In the genomic region with DNA sequence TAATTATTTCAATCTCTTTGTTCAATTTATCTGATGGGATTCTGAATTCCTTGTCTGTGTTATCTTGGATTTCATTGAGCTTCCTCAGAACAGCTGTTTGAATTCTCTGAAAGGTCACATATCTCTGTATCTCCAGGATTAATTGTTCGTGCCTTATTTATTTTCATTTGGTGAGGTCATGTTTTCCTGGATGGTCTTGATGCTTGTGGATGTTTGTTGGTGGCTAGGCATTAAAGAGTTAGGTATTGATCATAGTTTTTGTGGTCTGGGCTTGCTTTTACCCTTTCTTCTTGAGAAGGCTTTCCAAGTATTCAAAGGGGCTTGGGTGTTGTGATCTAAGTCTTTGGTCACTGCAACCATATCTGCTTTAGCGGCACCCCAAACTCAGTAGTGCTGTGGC, we compare ENCODE assay signal across 11 cellular contexts. TPM values are rescaled to one million over a fixed set of nuclear protein-coding genes. Genes with fewer than 3 reads are reported as not detected.
"Had no signal": no experiment of that assay in that cellular context is flagged by ENCODE, and none has a peak within 500 bp of the region (broad histone marks: within the 10 kb centered on the region; RNA-seq: fewer than 3 reads in every experiment).

No MANE protein-coding gene starts in this region.

- ATAC-seq: HCT116 had no signal

- H3K9ac ChIP-seq: GM23248 had no signal

- H3K4me1 ChIP-seq: HAP-1 had no signal

- H3K4me3 ChIP-seq: GM23248, HAP-1 had no signal

- H3K27ac ChIP-seq: GM23248, HL-60 had no signal

- H3K36me3 ChIP-seq: HAP-1 had no signal

- DNase-seq: GM23248, GOT3, H7, KBM-7 had no signal

- H3K9me3 ChIP-seq: HAP-1 had no signal

- H2AFZ ChIP-seq: GM23248 had no signal

RNA-seq across cellular contexts. Expression of a gene that starts 39.4 kb away (rescaled TPM):
- total RNA-seq: GM23248, H4, H7, HepG2, HT1080 had no signal
- polyA plus RNA-seq: GM23248, HepG2, IgD-negative memory B cell had no signal
